In genomic region chrX:110087485-110088356, GRCh38 we compare ENCODE assay signal across 8 cellular contexts.
DNase-seq lines count a peak whose midpoint lies in the region; ATAC-seq and TF ChIP-seq lines count a peak whose summit lies in the region.

No MANE protein-coding gene starts in this region.

- H3K9me3 ChIP-seq in BLaER1 treated with 17β-estradiol and CSF1 and Interleukin-3, amounts not matched to agents 10 nM and 100 nM (replicated peaks in 1 of 11): peaks cover 0 to 8% (median 0%) of the 10 kb centered on the region in 11 experiments; a peak in 1 of 22 replicates
- H3K9me3 ChIP-seq in mucosa of descending colon (no peaks in the 10 kb centered on the region), suprapubic skin (no peaks in the 10 kb centered on the region)

- peaks cover 0 to 47% (median 40%) of the 10 kb centered on the region in 11 experiments; a peak in 13 of 22 replicates for H4K20me1 ChIP-seq in BLaER1 treated with 17β-estradiol and CSF1 and Interleukin-3, amounts not matched to agents 10 nM and 100 nM

- no peaks in the 10 kb centered on the region for H3K36me3 ChIP-seq in BLaER1 treated with 17β-estradiol and CSF1 and Interleukin-3, amounts not matched to agents 10 nM and 100 nM
- H3K36me3 ChIP-seq in mucosa of descending colon (ENCODE audit: low read depth) (no peaks in the 10 kb centered on the region), suprapubic skin (no peaks in the 10 kb centered on the region)

- no peak for TF ChIP-seq POLR2A in suprapubic skin (IDR thresholded peaks at IDR 0.05)

- peak overlapping the region; percentile 11 to 85 (median 68); a peak in 19 of 22 replicates for H3K4me2 ChIP-seq in BLaER1 treated with 17β-estradiol and CSF1 and Interleukin-3, amounts not matched to agents 10 nM and 100 nM

- intact Hi-C loops in mucosa of descending colon (cut with DNase I, micrococcal nuclease): no loop called here

- H3K27ac ChIP-seq in BLaER1 treated with 17β-estradiol and CSF1 and Interleukin-3, amounts not matched to agents 10 nM and 100 nM: peak overlapping the region in 7 of 11 experiments; percentile 3 to 92 (median 58); a peak in 12 of 22 replicates
- H3K27ac ChIP-seq in suprapubic skin: no peak overlapping the region

- peaks cover 23 to 57% (median 38%) of the 10 kb centered on the region in 10 experiments; a peak in 19 of 20 replicates for H3K4me1 ChIP-seq in BLaER1 treated with 17β-estradiol and CSF1 and Interleukin-3, amounts not matched to agents 10 nM and 100 nM
- H3K4me1 ChIP-seq in mucosa of descending colon (ENCODE audit: low read depth): no peaks in the 10 kb centered on the region
- peaks cover 3% of the 10 kb centered on the region for H3K4me1 ChIP-seq in suprapubic skin

- H3K9ac ChIP-seq in BLaER1 treated with 17β-estradiol and CSF1 and Interleukin-3, amounts not matched to agents 10 nM and 100 nM: peak overlapping the region in 5 of 11 experiments; percentile 36 to 80 (median 58); a peak in 8 of 22 replicates

- TF ChIP-seq EP300 in suprapubic skin (IDR thresholded peaks at IDR 0.05): no peak

- WGBS in suprapubic skin: 46% methylated on average over 4 of the region's 4 CpGs

- DNase-seq in HK-2 (ENCODE audit: unreplicated experiment) (peak; percentile 59), amniotic epithelial cell (ENCODE audit: low read depth) (peak; percentile 98), mucosa of descending colon (no peak), suprapubic skin (ENCODE audit: low spot score in 2 of 2) (no peak), activated gamma-delta T cell (lab: John Stamatoyannopoulos, UW) (no peak)
- no peak for DNase-seq in central memory CD4-positive, alpha-beta T cell

- peaks cover 50 to 72% (median 65%) of the 10 kb centered on the region in 11 experiments for H3K27me3 ChIP-seq in BLaER1 treated with 17β-estradiol and CSF1 and Interleukin-3, amounts not matched to agents 10 nM and 100 nM
- no peaks in the 10 kb centered on the region for H3K27me3 ChIP-seq in suprapubic skin

- no peak for TF ChIP-seq CTCF in mucosa of descending colon (IDR thresholded peaks at IDR 0.05)
- no peak for TF ChIP-seq CTCF in suprapubic skin (IDR thresholded peaks at IDR 0.05)

- peak overlapping the region in 2 of 10 experiments; percentile 26 to 27; a peak in 2 of 20 replicates for H3K4me3 ChIP-seq in BLaER1 treated with 17β-estradiol and CSF1 and Interleukin-3, amounts not matched to agents 10 nM and 100 nM
- H3K4me3 ChIP-seq in mucosa of descending colon (no peak overlapping the region), suprapubic skin (no peak overlapping the region)

- ATAC-seq in mucosa of descending colon (peak; percentile 87), GM21528 (IDR thresholded peaks at IDR 0.05; ENCODE audit: low FRiP score, unreplicated experiment) (no peak)

Comparison
In these comparisons a context has a peak if more than half of its experiments do, and no peak if none do; other contexts are left out.
1. DNase-seq: peak in HK-2 (single experiment) and amniotic epithelial cell (single experiment); none in mucosa of descending colon (0 of 3), central memory CD4-positive, alpha-beta T cell (single experiment), suprapubic skin (0 of 2) and activated gamma-delta T cell (single experiment).